ENCODE assay signal across 13 cellular contexts in genomic region chr17:17506893-17507464, GRCh38. TPM values are rescaled to one million over a fixed set of nuclear protein-coding genes. Genes with fewer than 3 reads are reported as not detected.
DNase-seq lines count a peak whose midpoint lies in the region; ATAC-seq and TF ChIP-seq lines count a peak whose summit lies in the region.
"Had no signal": no experiment of that assay in that cellular context is flagged by ENCODE, and none has a peak within 500 bp of the region (broad histone marks: within the 10 kb centered on the region; RNA-seq: fewer than 3 reads in every experiment).

No MANE protein-coding gene starts in this region.

- H3K4me3 ChIP-seq in heart left ventricle: no peak overlapping the region

- ATAC-seq in heart left ventricle: peak; percentile 36 to 88 (median 76)
- ATAC-seq in GM18517 (IDR thresholded peaks at IDR 0.05; ENCODE audit: unreplicated experiment): no peak
- no peak for ATAC-seq in HG03520 (IDR thresholded peaks at IDR 0.05; ENCODE audit: unreplicated experiment)
- ATAC-seq: Panc1 had no signal

- intact Hi-C loops in heart left ventricle (cut with DNase I): loop anchor here in 1 of 10 donors (1.0 kb wide), 1 partner anchor 19 kb away; no protein-coding TSS in a partner anchor
- intact Hi-C loops in posterior cingulate gyrus (cut with DNase I): no loop called here

- H3K27me3 ChIP-seq in heart left ventricle: no peaks in the 10 kb centered on the region
- H3K27me3 ChIP-seq: BE2C had no signal

- H3K27ac ChIP-seq in heart left ventricle: peak overlapping the region; percentile 32 to 88 (median 56)

- 37 to 65% (median 50%) methylated on average over 8 to 17 of the region's 17 CpGs for WGBS in heart left ventricle, 4 donors

- no peak for TF ChIP-seq POLR2A in heart left ventricle (IDR thresholded peaks at IDR 0.05)

- DNase-seq in DMS79 (lab: John Stamatoyannopoulos, UW) (peak; percentile 34), NCI-H69 (lab: John Stamatoyannopoulos, UW) (peak; percentile 80), heart left ventricle (peak; percentile 58 to 93 (median 82)), posterior cingulate gyrus (peak in 6 of 10 donors; percentile 51 to 94 (median 81)), NCI-H510A treated with DMSO at 0.1 percent for 48 hours (lab: John Stamatoyannopoulos, UW) (no peak)
- no peak for DNase-seq in activated CD4-positive, CD25-positive, alpha-beta regulatory T cell (lab: John Stamatoyannopoulos, UW)
- DNase-seq: activated naive CD4-positive, alpha-beta T cell treated with anti-CD3 and anti-CD28 coated beads, Interleukin-2, amount 10 ng/mL, durations not matched to agents 7 days and 5 days; BE2C; GDM1; IMR-90 had no signal

- H3K9me3 ChIP-seq in heart left ventricle: no peaks in the 10 kb centered on the region
- H3K9me3 ChIP-seq: BE2C had no signal

- H3K4me1 ChIP-seq in heart left ventricle: peaks cover 0 to 28% (median 10%) of the 10 kb centered on the region in 12 donors
- H3K4me1 ChIP-seq: BE2C had no signal

- no peaks in the 10 kb centered on the region for H3K36me3 ChIP-seq in heart left ventricle
- H3K36me3 ChIP-seq: BE2C had no signal

- no peak for TF ChIP-seq CTCF in heart left ventricle (IDR thresholded peaks at IDR 0.05)

RNA-seq across cellular contexts. Expression of gene RASD1, which starts 10.8 kb away (rescaled TPM):
- 10 to 100 TPM in 6 of 9 donors, 1 to 10 TPM in 3; 1.5 to 43.5 (median 16.2) TPM for total RNA-seq in heart left ventricle
- 10 to 100 TPM; 18.4 to 79.2 TPM for polyA plus RNA-seq in heart left ventricle

RNA-seq across cellular contexts. Expression of gene MED9, which starts 30.2 kb away (rescaled TPM):
- 10 to 100 TPM; 26.3 to 64.4 (median 33.0) TPM for total RNA-seq in heart left ventricle
- polyA plus RNA-seq in heart left ventricle: 10 to 100 TPM; 36.2 to 44.7 TPM

Comparison
In these comparisons a context has a peak if more than half of its experiments do, and no peak if none do; other contexts are left out.
1. DNase-seq: peak in DMS79 (single experiment), NCI-H69 (single experiment), heart left ventricle (5 of 5) and posterior cingulate gyrus (6 of 10); none in activated CD4-positive, CD25-positive, alpha-beta regulatory T cell (0 of 4) and NCI-H510A treated with DMSO at 0.1 percent for 48 hours (single experiment).
2. ATAC-seq: peak in heart left ventricle (4 of 4); none in GM18517 (single experiment) and HG03520 (single experiment).